Comparison of ENCODE assay signal across 8 cellular contexts in genomic region chr10:5584895-5585516, GRCh38.
DNase-seq lines count a peak whose midpoint lies in the region; ATAC-seq and TF ChIP-seq lines count a peak whose summit lies in the region.

No MANE protein-coding gene starts in this region.

- no peak for TF ChIP-seq EP300 in transverse colon (IDR thresholded peaks at IDR 0.05; ENCODE audit: low read depth)

- peak; percentile 74 for ATAC-seq in GM19351 (IDR thresholded peaks at IDR 0.05; ENCODE audit: unreplicated experiment)

- H3K4me3 ChIP-seq in AG04449 (ENCODE audit: low read depth, low read length): no peak overlapping the region
- no peak overlapping the region for H3K4me3 ChIP-seq in transverse colon

- H3K4me1 Mint-ChIP-seq in endothelial cell (ENCODE audit: unreplicated experiment): peaks cover 53% of the 10 kb centered on the region

- intact Hi-C loops in transverse colon (cut with DNase I; ENCODE audit: low total_unique reads): no loop called here

- H3K9me3 Mint-ChIP-seq in endothelial cell (ENCODE audit: unreplicated experiment): no peaks in the 10 kb centered on the region

- H3K36me3 ChIP-seq in transverse colon: no peaks in the 10 kb centered on the region

- TF ChIP-seq POLR2A in transverse colon (IDR thresholded peaks at IDR 0.05): no peak

- peak overlapping the region in 1 of 4 donors; percentile 5 for H3K27ac ChIP-seq in transverse colon

- H3K36me3 Mint-ChIP-seq in endothelial cell (ENCODE audit: low read depth, unreplicated experiment): no peaks in the 10 kb centered on the region

- H3K27ac Mint-ChIP-seq in endothelial cell (ENCODE audit: unreplicated experiment): no peak overlapping the region

- no peak for TF ChIP-seq CTCF in AG04449 (IDR thresholded peaks at IDR 0.05; ENCODE audit: insufficient read depth, low read length, missing control alignments)
- no peak for TF ChIP-seq CTCF in transverse colon (IDR thresholded peaks at IDR 0.05)
- no peak for TF ChIP-seq CTCF in endothelial cell (IDR thresholded peaks at IDR 0.05; ENCODE audit: unreplicated experiment)

- no peaks in the 10 kb centered on the region for H3K27me3 ChIP-seq in transverse colon

- POLR2A ChIA-PET in AG04449 (lab: Yijun Ruan, JAX): interaction anchor here (0.8 to 3.4 kb wide), 6 partner anchors 10 to 139 kb away, joined by 3 to 21 read pairs (median 4); no protein-coding TSS in a partner anchor

- peaks cover 14 to 23% (median 16%) of the 10 kb centered on the region in 4 donors for H3K4me1 ChIP-seq in transverse colon

- H3K4me3 Mint-ChIP-seq in endothelial cell (ENCODE audit: unreplicated experiment): no peak overlapping the region

- in situ Hi-C loops in transverse colon (cut with MboI; ENCODE audit: low pct_ligation_motif_present in 1 of 4, low pct_unique_long_range_greater_than_20kb in 1 of 4, low sequenced_read_pairs in 3 of 4): no loop called here

- CTCF ChIA-PET in AG04449 (lab: Yijun Ruan, JAX): interaction anchor here (1.0 to 4.1 kb wide), 6 partner anchors 10 to 144 kb away, joined by 3 to 21 read pairs (median 4); no protein-coding TSS in a partner anchor

- DNase-seq in AG04449 (ENCODE audit: low read depth, low spot score) (peak; percentile 66), LHCN-M2 (ENCODE audit: low read depth) (peak; percentile 80), fibroblast of gingiva (ENCODE audit: low read depth) (peak; percentile 37), NCI-H446 (lab: John Stamatoyannopoulos, UW) (no peak), midbrain (lab: John Stamatoyannopoulos, UW) (no peak), transverse colon (no peak), endothelial cell (ENCODE audit: low spot score) (no peak)

- WGBS in transverse colon (ENCODE audit: low coverage in 1 of 2), 2 donors: 76% methylated on average over 10 of the region's 10 CpGs; no CpG with 5 or more reads in 1 of the 2 donors

- H3K27me3 Mint-ChIP-seq in endothelial cell (ENCODE audit: unreplicated experiment): peaks cover 11% of the 10 kb centered on the region

- no peaks in the 10 kb centered on the region for H3K9me3 ChIP-seq in transverse colon

Comparison
In these comparisons a context has a peak if more than half of its experiments do, and no peak if none do; other contexts are left out.
1. DNase-seq: peak in AG04449 (single experiment), LHCN-M2 (single experiment) and fibroblast of gingiva (single experiment); none in NCI-H446 (0 of 2), midbrain (single experiment), transverse colon (single experiment) and endothelial cell (single experiment).